11 cellular contexts compared by ENCODE assay signal in the genomic region with DNA sequence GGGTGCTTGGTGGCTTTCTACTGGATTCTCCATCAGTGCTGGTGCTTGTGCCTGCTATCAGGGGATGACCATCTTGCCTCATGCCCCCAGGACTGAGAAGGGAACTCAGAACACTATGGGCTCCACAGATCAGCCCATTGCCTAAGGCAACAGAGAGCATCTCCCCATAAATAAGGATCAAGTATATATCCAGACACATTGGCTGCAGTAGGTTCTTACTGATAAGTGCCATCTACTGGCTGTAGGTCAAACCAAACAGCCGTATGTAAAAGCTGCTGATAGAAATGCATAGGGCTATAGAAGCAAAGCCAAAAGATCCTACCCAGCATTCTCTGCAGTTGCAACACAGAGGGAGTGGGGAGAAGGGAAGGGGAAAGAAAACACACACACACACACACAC.
A peak's percentile ranks its signal among the peaks of the same experiment; 100 is the strongest.
DNase-seq lines count a peak whose midpoint lies in the region; ATAC-seq, FAIRE-seq and TF ChIP-seq lines count a peak whose summit lies in the region.
"Had no signal": no experiment of that assay in that cellular context is flagged by ENCODE, and none has a peak within 500 bp of the region (broad histone marks: within the 10 kb centered on the region; RNA-seq: fewer than 3 reads in every experiment).

No MANE protein-coding gene starts in this region.

- H3K27me3 ChIP-seq in bronchial epithelial cell (ENCODE audit: control insufficient read depth, insufficient read depth, low read length) = no peaks in the 10 kb centered on the region

- peak; percentile 48 for ATAC-seq in GM18870 (IDR thresholded peaks at IDR 0.05; ENCODE audit: unreplicated experiment)
- ATAC-seq: K562 had no signal

- TF ChIP-seq CTCF in 22Rv1 (IDR thresholded peaks at IDR 0.05) = peak; percentile 53
- no peak for TF ChIP-seq CTCF in bronchial epithelial cell (IDR thresholded peaks at IDR 0.05; ENCODE audit: insufficient read depth, low read length, severe bottlenecking)
- TF ChIP-seq CTCF in coronary artery (IDR thresholded peaks at IDR 0.05) = no peak

- no peak overlapping the region for H3K4me3 ChIP-seq in bronchial epithelial cell (ENCODE audit: low read depth, low read length)
- no peak overlapping the region for H3K4me3 ChIP-seq in coronary artery
- H3K4me3 ChIP-seq: K562 had no signal

- no peaks in the 10 kb centered on the region for H3K36me3 ChIP-seq in bronchial epithelial cell (ENCODE audit: control insufficient read depth, insufficient read depth, low read length)

- H3K27ac ChIP-seq in 22Rv1 (no peak overlapping the region), coronary artery (no peak overlapping the region)

- peak; percentile 50 for DNase-seq in HT-29 (ENCODE audit: low spot score)
- peak; percentile 37 for DNase-seq in bronchial epithelial cell (ENCODE audit: low read depth)
- no peak for DNase-seq in coronary artery (ENCODE audit: low spot score)
- no peak for DNase-seq in NCI-H1105 treated with DMSO at 0.1 percent for 48 hours (lab: John Stamatoyannopoulos, UW)
- DNase-seq in NCI-H1048 (lab: John Stamatoyannopoulos, UW) = no peak
- no peak for DNase-seq in HTR-8/SVneo (ENCODE audit: insufficient read length, low spot score)
- DNase-seq: activated T-cell treated with anti-CD3 and anti-CD28 coated beads, Interleukin-2, amount 50 U/mL, for 24 hours; DMS79 had no signal

- FAIRE-seq in bronchial epithelial cell (lab: Jason Lieb, UNC) (no peak), HTR-8/SVneo (lab: Jason Lieb, UNC) (no peak)
- FAIRE-seq: K562 had no signal

Comparison
In these comparisons a context has a peak if more than half of its experiments do, and no peak if none do; other contexts are left out.
1. DNase-seq: peak in HT-29 (single experiment) and bronchial epithelial cell (single experiment); none in coronary artery (single experiment), NCI-H1105 treated with DMSO at 0.1 percent for 48 hours (single experiment), NCI-H1048 (single experiment) and HTR-8/SVneo (single experiment).